ENCODE assay signal across 10 cellular contexts in genomic region chr21:14384453-14384852, GRCh38. TPM values are rescaled to one million over a fixed set of nuclear protein-coding genes. Genes with fewer than 3 reads are reported as not detected.
DNase-seq lines count a peak whose midpoint lies in the region; ATAC-seq and TF ChIP-seq lines count a peak whose summit lies in the region.
"Had no signal": no experiment of that assay in that cellular context is flagged by ENCODE, and none has a peak within 500 bp of the region (broad histone marks: within the 10 kb centered on the region; RNA-seq: fewer than 3 reads in every experiment).

No MANE protein-coding gene starts in this region.

- no peak for ATAC-seq in effector memory CD8-positive, alpha-beta T cell (replicated peaks)
- no peak for ATAC-seq in body of pancreas
- ATAC-seq: foreskin keratinocyte had no signal

- WGBS in body of pancreas, 2 donors = 72 to 93% methylated on average over 2 of the region's 2 CpGs
- WGBS in esophagus squamous epithelium, 2 donors = 89 to 94% methylated on average over 2 of the region's 2 CpGs

- H3K27me3 Mint-ChIP-seq in effector memory CD8-positive, alpha-beta T cell = no peaks in the 10 kb centered on the region

- TF ChIP-seq CTCF in GM12864 (IDR thresholded peaks at IDR 0.05; ENCODE audit: low read depth, low read length, missing control alignments) (no peak), body of pancreas (IDR thresholded peaks at IDR 0.05) (no peak), esophagus squamous epithelium (IDR thresholded peaks at IDR 0.05) (no peak)

- no peak overlapping the region for H3K27ac ChIP-seq in body of pancreas
- peak overlapping the region in 2 of 4 donors; percentile 91 to 93 for H3K27ac ChIP-seq in esophagus squamous epithelium
- H3K27ac ChIP-seq: foreskin keratinocyte had no signal

- H3K4me1 Mint-ChIP-seq in effector memory CD8-positive, alpha-beta T cell (ENCODE audit: low read depth in 2 of 2) = peaks cover 13 to 27% of the 10 kb centered on the region in 2 donors

- H3K4me3 ChIP-seq in GM12864 (ENCODE audit: low read depth, low read length) (peak overlapping the region; percentile 93), body of pancreas (no peak overlapping the region), esophagus squamous epithelium (peak overlapping the region in 1 of 4 donors; percentile 89)

- no peaks in the 10 kb centered on the region for H3K27me3 ChIP-seq in body of pancreas
- H3K27me3 ChIP-seq in esophagus squamous epithelium = no peaks in the 10 kb centered on the region
- H3K27me3 ChIP-seq: foreskin keratinocyte had no signal

- intact Hi-C loops in body of pancreas (cut with DNase I) (no loop called here), esophagus squamous epithelium (cut with DNase I) (no loop called here)

- H3K36me3 Mint-ChIP-seq in effector memory CD8-positive, alpha-beta T cell (ENCODE audit: insufficient read depth) = peaks cover 19% of the 10 kb centered on the region

- H3K36me3 ChIP-seq in body of pancreas (replicated peaks in 1 of 2; ENCODE audit: insufficient read depth in 1 of 2, low read depth in 2 of 2) = no peaks in the 10 kb centered on the region
- no peaks in the 10 kb centered on the region for H3K36me3 ChIP-seq in esophagus squamous epithelium

- no peaks in the 10 kb centered on the region for H3K9me3 ChIP-seq in body of pancreas
- no peaks in the 10 kb centered on the region for H3K9me3 ChIP-seq in esophagus squamous epithelium

- H3K27ac Mint-ChIP-seq in effector memory CD8-positive, alpha-beta T cell = peak overlapping the region; percentile 99 to 100

- no peaks in the 10 kb centered on the region for H3K9me3 Mint-ChIP-seq in effector memory CD8-positive, alpha-beta T cell

- H3K4me1 ChIP-seq in body of pancreas = peaks cover 13% of the 10 kb centered on the region
- H3K4me1 ChIP-seq in esophagus squamous epithelium = peaks cover 0 to 40% (median 16%) of the 10 kb centered on the region in 3 donors

- TF ChIP-seq POLR2A in body of pancreas (IDR thresholded peaks at IDR 0.05) (no peak), esophagus squamous epithelium (IDR thresholded peaks at IDR 0.05) (no peak)

- DNase-seq in GM12864 (ENCODE audit: low read depth) (no peak), NCI-H82 (lab: John Stamatoyannopoulos, UW) (peak; percentile 90), retina (peak; percentile 4), NCI-H748 (lab: John Stamatoyannopoulos, UW; ENCODE audit: unreplicated experiment) (no peak), body of pancreas (no peak), GM19240 (ENCODE audit: insufficient read length, low spot score) (no peak), esophagus squamous epithelium (lab: John Stamatoyannopoulos, UW) (no peak)
- no peak for DNase-seq in effector memory CD8-positive, alpha-beta T cell
- DNase-seq: foreskin keratinocyte, NCI-H1694 had no signal

- H3K4me3 Mint-ChIP-seq in effector memory CD8-positive, alpha-beta T cell = peak overlapping the region; percentile 99 to 100

RNA-seq across cellular contexts. Expression of gene HSPA13, which starts 1.5 kb away (rescaled TPM):
- total RNA-seq in body of pancreas (10 to 100 TPM; 10.2 to 11.2 TPM), esophagus squamous epithelium (10 to 100 TPM in 2 of 4 donors, 1 to 10 TPM in 2; 4.4 to 11.3 (median 9.5) TPM)

Comparison
In these comparisons a context has a peak if more than half of its experiments do, and no peak if none do; other contexts are left out.
1. DNase-seq: peak in NCI-H82 (single experiment) and retina (single experiment); none in GM12864 (single experiment), effector memory CD8-positive, alpha-beta T cell (0 of 3), NCI-H748 (single experiment), body of pancreas (0 of 4), GM19240 (single experiment) and esophagus squamous epithelium (single experiment).